In the genomic region with DNA sequence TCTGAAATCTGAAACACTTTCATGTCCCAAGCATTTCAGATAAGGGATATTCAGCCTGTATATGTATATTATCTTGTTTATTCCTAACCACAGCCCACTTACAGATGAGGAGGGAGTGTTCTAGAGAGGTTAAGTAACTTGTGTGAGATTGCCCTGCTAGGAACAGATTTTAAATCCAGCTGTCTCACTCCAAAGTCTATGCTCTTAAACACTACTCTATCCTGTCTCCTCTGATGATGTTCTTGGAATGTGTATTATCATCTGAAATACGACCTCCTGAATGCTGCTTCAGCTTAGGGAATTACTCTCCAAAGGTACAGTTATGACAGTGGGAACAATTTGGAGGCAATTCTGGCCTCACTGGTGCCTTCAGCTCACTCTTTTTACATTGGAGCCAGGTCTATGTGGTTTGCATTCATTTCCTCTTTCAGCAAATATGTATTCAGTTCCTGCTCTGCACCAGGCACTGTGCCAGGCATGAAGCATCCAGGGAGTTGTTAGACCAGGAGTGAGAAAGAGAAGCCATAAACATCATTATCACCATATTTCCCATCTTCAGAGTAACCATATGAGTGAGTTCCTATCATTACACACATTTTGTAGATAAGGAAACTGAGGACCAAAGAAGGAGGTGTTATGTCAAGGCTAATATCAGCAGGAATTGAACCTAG, we compare ENCODE assay signal across 12 cellular contexts.
DNase-seq lines count a peak whose midpoint lies in the region; ATAC-seq and TF ChIP-seq lines count a peak whose summit lies in the region.
"Had no signal": no experiment of that assay in that cellular context is flagged by ENCODE, and none has a peak within 500 bp of the region (broad histone marks: within the 10 kb centered on the region; RNA-seq: fewer than 3 reads in every experiment).

No MANE protein-coding gene starts in this region.

- H3K27ac Mint-ChIP-seq in chondrocyte (ENCODE audit: unreplicated experiment) (peak overlapping the region; percentile 28), CD14-positive monocyte (no peak overlapping the region)
- H3K27ac Mint-ChIP-seq: CD4-positive, alpha-beta memory T cell; effector memory CD8-positive, alpha-beta T cell had no signal

- H3K9ac ChIP-seq in BLaER1, result no peak overlapping the region

- H3K4me1 ChIP-seq in BLaER1, result peaks cover 14% of the 10 kb centered on the region

- H3K9me3 ChIP-seq in BLaER1 (no peaks in the 10 kb centered on the region), MG63 (no peaks in the 10 kb centered on the region)
- H3K9me3 ChIP-seq: neutrophil had no signal

- H3K4me1 Mint-ChIP-seq in chondrocyte (ENCODE audit: low read depth) (peaks cover 39% of the 10 kb centered on the region), CD14-positive monocyte (no peaks in the 10 kb centered on the region)

- H3K27ac ChIP-seq in BLaER1, result no peak overlapping the region
- H3K27ac ChIP-seq: neutrophil had no signal

- peak overlapping the region; percentile 13; the same call in 1 of the 2 replicates for H3K4me2 ChIP-seq in BLaER1

- H3K9me3 Mint-ChIP-seq in chondrocyte (ENCODE audit: low read depth), result no peaks in the 10 kb centered on the region
- H3K9me3 Mint-ChIP-seq in CD14-positive monocyte, result no peaks in the 10 kb centered on the region
- H3K9me3 Mint-ChIP-seq: effector memory CD8-positive, alpha-beta T cell had no signal

- H3K27me3 ChIP-seq in BLaER1, result no peaks in the 10 kb centered on the region
- no peaks in the 10 kb centered on the region for H3K27me3 ChIP-seq in MG63

- no peak overlapping the region for H3K4me3 Mint-ChIP-seq in chondrocyte (ENCODE audit: unreplicated experiment)
- H3K4me3 Mint-ChIP-seq in CD14-positive monocyte, result no peak overlapping the region
- H3K4me3 Mint-ChIP-seq: CD4-positive, alpha-beta memory T cell; effector memory CD8-positive, alpha-beta T cell had no signal

- H3K4me3 ChIP-seq in BLaER1 (no peak overlapping the region), MG63 (no peak overlapping the region)

- H3K36me3 ChIP-seq in BLaER1 (no peaks in the 10 kb centered on the region), MG63 (no peaks in the 10 kb centered on the region)
- H3K36me3 ChIP-seq: neutrophil had no signal

- intact Hi-C loops in CD14-positive monocyte (cut with micrococcal nuclease), result no loop called here

- DNase-seq in MG63 (peak; percentile 80), chondrocyte (ENCODE audit: low spot score) (no peak), myocyte (ENCODE audit: low read depth) (peak; percentile 46), CD14-positive monocyte (ENCODE audit: low spot score) (no peak), AG08396 (ENCODE audit: low spot score) (no peak), activated gamma-delta T cell treated with Interleukin-2 at 50 U/mL for 16 hours (no peak)
- DNase-seq: activated naive CD4-positive, alpha-beta T cell; CD4-positive, alpha-beta memory T cell; effector memory CD8-positive, alpha-beta T cell had no signal

- TF ChIP-seq CTCF in chondrocyte (IDR thresholded peaks at IDR 0.05), result no peak
- no peak for TF ChIP-seq CTCF in CD14-positive monocyte (IDR thresholded peaks at IDR 0.05)

- no peaks in the 10 kb centered on the region for H4K20me1 ChIP-seq in BLaER1

- ATAC-seq in GM21381 (IDR thresholded peaks at IDR 0.05; ENCODE audit: unreplicated experiment), result no peak
- ATAC-seq: effector memory CD8-positive, alpha-beta T cell had no signal

- H3K27me3 Mint-ChIP-seq in chondrocyte (ENCODE audit: low read depth) (no peaks in the 10 kb centered on the region), CD14-positive monocyte (ENCODE audit: low read depth in 3 of 3) (peaks cover 4 to 21% (median 15%) of the 10 kb centered on the region in 3 donors)

- H3K36me3 Mint-ChIP-seq in chondrocyte (ENCODE audit: low read depth), result peaks cover 5% of the 10 kb centered on the region
- no peaks in the 10 kb centered on the region for H3K36me3 Mint-ChIP-seq in CD14-positive monocyte
- H3K36me3 Mint-ChIP-seq: CD4-positive, alpha-beta memory T cell had no signal

Comparison
In these comparisons a context has a peak if more than half of its experiments do, and no peak if none do; other contexts are left out.
1. DNase-seq: peak in MG63 (single experiment) and myocyte (single experiment); none in chondrocyte (single experiment), CD14-positive monocyte (single experiment), AG08396 (single experiment) and activated gamma-delta T cell treated with Interleukin-2 at 50 U/mL for 16 hours (single experiment).